Comparison of ENCODE assay signal across 18 cellular contexts in genomic region chr19:29535432-29535831, GRCh38. TPM values are rescaled to one million over a fixed set of nuclear protein-coding genes. Genes with fewer than 3 reads are reported as not detected.
"Had no signal": no experiment of that assay in that cellular context is flagged by ENCODE, and none has a peak within 500 bp of the region (broad histone marks: within the 10 kb centered on the region; RNA-seq: fewer than 3 reads in every experiment).

No MANE protein-coding gene starts in this region.

- H3K4me1 ChIP-seq: gastroesophageal sphincter, left lung, right atrium auricular region had no signal

- ATAC-seq: activated T-helper 17 cell treated with anti-CD3 and anti-CD28 coated beads, Interleukin-2, amount 50 U/mL, for 72 hours; gastroesophageal sphincter; left lung; naive thymus-derived CD8-positive, alpha-beta T cell had no signal

- H3K9me3 Mint-ChIP-seq: activated CD4-positive, alpha-beta T cell treated with anti-CD3 and anti-CD28 coated beads, Interleukin-2, amount 10 ng/mL, durations not matched to agents 7 days and 5 days; activated T-helper 17 cell treated with anti-CD3 and anti-CD28 coated beads, Interleukin-2, amount 50 U/mL, for 72 hours; central memory CD8-positive, alpha-beta T cell; dendritic cell treated with granulocyte-macrophage colony-stimulating factor and Interleukin-4, amounts not matched to agents 40 ng/mL and 50 ng/mL, for 4 days; T-helper 2 cell treated with Interferon-gamma antibody and Interleukin-4, amounts not matched to agents 5 μg/mL and 100 μg/mL, for 36 hours had no signal

- H3K4me3 ChIP-seq: gastroesophageal sphincter, left lung, right atrium auricular region had no signal

- H3K4me3 Mint-ChIP-seq: activated CD4-positive, alpha-beta T cell treated with anti-CD3 and anti-CD28 coated beads, Interleukin-2, amount 10 ng/mL, durations not matched to agents 7 days and 5 days; activated T-helper 17 cell treated with anti-CD3 and anti-CD28 coated beads, Interleukin-2, amount 50 U/mL, for 72 hours; central memory CD8-positive, alpha-beta T cell; dendritic cell treated with granulocyte-macrophage colony-stimulating factor and Interleukin-4, amounts not matched to agents 40 ng/mL and 50 ng/mL, for 4 days; naive thymus-derived CD8-positive, alpha-beta T cell; T-helper 2 cell treated with Interferon-gamma antibody and Interleukin-4, amounts not matched to agents 5 μg/mL and 100 μg/mL, for 36 hours had no signal

- H3K9me3 ChIP-seq: left lung, right atrium auricular region had no signal

- DNase-seq: activated CD4-positive, alpha-beta T cell treated with anti-CD3 and anti-CD28 coated beads, Interleukin-2, amount 10 ng/mL, durations not matched to agents 7 days and 5 days; activated naive CD4-positive, alpha-beta T cell treated with Interleukin-2 at 50 U/mL for 16 hours; brain microvascular endothelial cell; erythroblast; naive thymus-derived CD8-positive, alpha-beta T cell; small intestine; stimulated activated CD4-positive, alpha-beta T cell treated with anti-CD3 and anti-CD28 coated beads, Interleukin-4, amount 100 ng/mL, for 4 hours; stimulated activated CD8-positive, alpha-beta memory T cell treated with anti-CD3 and anti-CD28 coated beads, Interleukin-4, amount 100 ng/mL, for 48 hours; stimulated activated naive CD4-positive, alpha-beta T cell treated with Interleukin-2 at 50 U/mL for 16 hours; trophoblast cell had no signal

- H3K36me3 Mint-ChIP-seq: naive thymus-derived CD8-positive, alpha-beta T cell had no signal

- H3K36me3 ChIP-seq: brain microvascular endothelial cell, gastroesophageal sphincter, left lung, right atrium auricular region had no signal

- H3K27ac ChIP-seq: brain microvascular endothelial cell, gastroesophageal sphincter, left lung, right atrium auricular region had no signal

- H3K4me1 Mint-ChIP-seq: activated T-helper 17 cell treated with anti-CD3 and anti-CD28 coated beads, Interleukin-2, amount 50 U/mL, for 72 hours; central memory CD8-positive, alpha-beta T cell had no signal

- H3K27ac Mint-ChIP-seq: activated CD4-positive, alpha-beta T cell treated with anti-CD3 and anti-CD28 coated beads, Interleukin-2, amount 10 ng/mL, durations not matched to agents 7 days and 5 days; activated T-helper 17 cell treated with anti-CD3 and anti-CD28 coated beads, Interleukin-2, amount 50 U/mL, for 72 hours; dendritic cell treated with granulocyte-macrophage colony-stimulating factor and Interleukin-4, amounts not matched to agents 40 ng/mL and 50 ng/mL, for 4 days; naive thymus-derived CD8-positive, alpha-beta T cell; T-helper 2 cell treated with Interferon-gamma antibody and Interleukin-4, amounts not matched to agents 5 μg/mL and 100 μg/mL, for 36 hours had no signal

RNA-seq across cellular contexts. Expression of gene VSTM2B, which starts 9.6 kb away (rescaled TPM):
- total RNA-seq: activated CD4-positive, alpha-beta T cell treated with anti-CD3 and anti-CD28 coated beads, Interleukin-2, amount 10 ng/mL, durations not matched to agents 7 days and 5 days; activated T-helper 17 cell treated with anti-CD3 and anti-CD28 coated beads, Interleukin-2, amount 50 U/mL, for 72 hours; left lung; naive thymus-derived CD8-positive, alpha-beta T cell; right atrium auricular region had no signal
- polyA plus RNA-seq: keratinocyte had no signal
